9 cellular contexts compared by ENCODE assay signal in genomic region chr5:99004960-99005359, GRCh38.
DNase-seq lines count a peak whose midpoint lies in the region; ATAC-seq lines count a peak whose summit lies in the region.
"Had no signal": no experiment of that assay in that cellular context is flagged by ENCODE, and none has a peak within 500 bp of the region (broad histone marks: within the 10 kb centered on the region; RNA-seq: fewer than 3 reads in every experiment).

No MANE protein-coding gene starts in this region.

- no peak overlapping the region for H3K4me3 Mint-ChIP-seq in T-helper 17 cell

- no peaks in the 10 kb centered on the region for H3K9me3 ChIP-seq in T-helper 17 cell (ENCODE audit: control insufficient read depth, low read length, poor library complexity, severe bottlenecking)

- H3K27ac Mint-ChIP-seq in T-helper 17 cell: peak overlapping the region; percentile 41

- ATAC-seq in GM19023 (IDR thresholded peaks at IDR 0.05; ENCODE audit: unreplicated experiment): peak; percentile 100
- ATAC-seq in HG02852 (IDR thresholded peaks at IDR 0.05; ENCODE audit: unreplicated experiment): peak; percentile 100
- ATAC-seq in T-helper 17 cell: peak; percentile 99

- H3K4me1 Mint-ChIP-seq in T-helper 17 cell: peaks cover 7% of the 10 kb centered on the region

- DNase-seq in CD1c-positive myeloid dendritic cell (ENCODE audit: extremely low spot score) (peak; percentile 36), T-helper 17 cell (no peak), epidermal melanocyte (ENCODE audit: insufficient read length, low spot score) (no peak), NCI-H1105 (lab: John Stamatoyannopoulos, UW) (no peak), DMS 273 (lab: John Stamatoyannopoulos, UW; ENCODE audit: unreplicated experiment) (no peak), Kasumi-1 (lab: John Stamatoyannopoulos, UW) (no peak)
- DNase-seq: activated effector memory CD4-positive, alpha-beta T cell treated with anti-CD3 and anti-CD28 coated beads, Interleukin-2, amount 50 U/mL, for 16 hours had no signal

- no peaks in the 10 kb centered on the region for H3K36me3 Mint-ChIP-seq in T-helper 17 cell (ENCODE audit: low read depth)

- H3K27me3 Mint-ChIP-seq in T-helper 17 cell: no peaks in the 10 kb centered on the region
